8 cellular contexts compared by ENCODE assay signal in the genomic region with DNA sequence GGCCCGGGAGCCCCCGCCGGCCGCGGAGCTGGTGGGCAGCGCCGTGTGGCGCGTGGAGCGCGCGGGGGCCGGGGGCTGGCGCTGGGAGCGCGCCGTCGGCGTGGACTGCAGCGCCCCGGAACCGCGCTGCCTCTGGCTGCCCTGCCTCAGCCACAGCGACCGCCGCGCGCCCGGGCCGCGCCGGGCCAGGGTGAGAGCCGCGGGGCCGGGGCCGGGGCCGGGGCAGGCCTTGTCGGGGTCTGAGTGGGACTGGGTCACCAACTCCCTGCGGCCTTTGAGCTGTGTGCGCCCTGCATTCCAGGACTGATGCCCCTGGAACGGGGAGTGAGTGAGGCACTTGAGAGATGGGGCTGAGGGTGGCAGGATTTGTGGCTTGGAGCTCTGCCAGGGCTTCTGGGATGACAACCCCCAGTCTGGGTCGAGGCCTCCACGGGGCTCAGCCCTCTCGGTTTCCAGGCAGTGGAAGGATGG. TPM values are rescaled to one million over a fixed set of nuclear protein-coding genes. Genes with fewer than 3 reads are reported as not detected.
DNase-seq lines count a peak whose midpoint lies in the region; ATAC-seq and TF ChIP-seq lines count a peak whose summit lies in the region.

No MANE protein-coding gene starts in this region.

- H3K9me3 Mint-ChIP-seq in stimulated activated memory B cell treated with anti-CD40 and anti-IgM and Interleukin-4, amounts not matched to agents 10 μg/mL and 1 μg/mL and 100 μg/mL, for 72 hours = no peaks in the 10 kb centered on the region
- no peaks in the 10 kb centered on the region for H3K9me3 Mint-ChIP-seq in activated naive CD8-positive, alpha-beta T cell treated with anti-CD3 and anti-CD28 coated beads, Interleukin-2, amount 50 U/mL, for 24 hours

- TF ChIP-seq POLR2A in thyroid gland (IDR thresholded peaks at IDR 0.05) = no peak

- TF ChIP-seq CTCF in thyroid gland (IDR thresholded peaks at IDR 0.05) = no peak

- H3K27me3 ChIP-seq in thyroid gland = no peaks in the 10 kb centered on the region

- intact Hi-C loops in thyroid gland (cut with DNase I) = no loop called here

- no peak overlapping the region for H3K4me3 Mint-ChIP-seq in stimulated activated memory B cell treated with anti-CD40 and anti-IgM and Interleukin-4, amounts not matched to agents 10 μg/mL and 1 μg/mL and 100 μg/mL, for 72 hours
- no peak overlapping the region for H3K4me3 Mint-ChIP-seq in activated naive CD8-positive, alpha-beta T cell treated with anti-CD3 and anti-CD28 coated beads, Interleukin-2, amount 50 U/mL, for 24 hours

- peaks cover 0 to 32% of the 10 kb centered on the region in 2 donors for H3K4me1 ChIP-seq in thyroid gland

- WGBS in thyroid gland, 2 donors = 0 to 2% methylated on average over 3 to 20 of the region's 44 CpGs

- H3K36me3 Mint-ChIP-seq in stimulated activated memory B cell treated with anti-CD40 and anti-IgM and Interleukin-4, amounts not matched to agents 10 μg/mL and 1 μg/mL and 100 μg/mL, for 72 hours = no peaks in the 10 kb centered on the region
- no peaks in the 10 kb centered on the region for H3K36me3 Mint-ChIP-seq in activated naive CD8-positive, alpha-beta T cell treated with anti-CD3 and anti-CD28 coated beads, Interleukin-2, amount 50 U/mL, for 24 hours (ENCODE audit: low read depth)

- peaks cover 82% of the 10 kb centered on the region for H3K27me3 Mint-ChIP-seq in stimulated activated memory B cell treated with anti-CD40 and anti-IgM and Interleukin-4, amounts not matched to agents 10 μg/mL and 1 μg/mL and 100 μg/mL, for 72 hours
- H3K27me3 Mint-ChIP-seq in activated naive CD8-positive, alpha-beta T cell treated with anti-CD3 and anti-CD28 coated beads, Interleukin-2, amount 50 U/mL, for 24 hours = peaks cover 32% of the 10 kb centered on the region

- H3K4me1 Mint-ChIP-seq in stimulated activated memory B cell treated with anti-CD40 and anti-IgM and Interleukin-4, amounts not matched to agents 10 μg/mL and 1 μg/mL and 100 μg/mL, for 72 hours = peaks cover 13% of the 10 kb centered on the region
- peaks cover 17% of the 10 kb centered on the region for H3K4me1 Mint-ChIP-seq in activated naive CD8-positive, alpha-beta T cell treated with anti-CD3 and anti-CD28 coated beads, Interleukin-2, amount 50 U/mL, for 24 hours

- H3K9me3 ChIP-seq in thyroid gland = no peaks in the 10 kb centered on the region

- H3K36me3 ChIP-seq in thyroid gland = no peaks in the 10 kb centered on the region

- DNase-seq in NCI-H2171 treated with DMSO at 0.1 percent for 48 hours (lab: John Stamatoyannopoulos, UW) = peak; percentile 49
- DNase-seq in NCI-H2171 (lab: John Stamatoyannopoulos, UW) = no peak
- DNase-seq in thyroid gland = no peak
- DNase-seq in activated naive CD8-positive, alpha-beta T cell treated with anti-CD3 and anti-CD28 coated beads, Interleukin-2, amount 50 U/mL, for 24 hours = no peak

- no peak overlapping the region for H3K27ac Mint-ChIP-seq in stimulated activated memory B cell treated with anti-CD40 and anti-IgM and Interleukin-4, amounts not matched to agents 10 μg/mL and 1 μg/mL and 100 μg/mL, for 72 hours
- H3K27ac Mint-ChIP-seq in activated naive CD8-positive, alpha-beta T cell treated with anti-CD3 and anti-CD28 coated beads, Interleukin-2, amount 50 U/mL, for 24 hours = no peak overlapping the region

- ATAC-seq in HG03565 (IDR thresholded peaks at IDR 0.05; ENCODE audit: unreplicated experiment) = no peak
- no peak for ATAC-seq in stimulated activated memory B cell treated with anti-CD40 and anti-IgM and Interleukin-4, amounts not matched to agents 10 μg/mL and 1 μg/mL and 100 μg/mL, for 72 hours
- no peak for ATAC-seq in activated naive CD8-positive, alpha-beta T cell treated with anti-CD3 and anti-CD28 coated beads, Interleukin-2, amount 50 U/mL, for 24 hours

- peak overlapping the region; percentile 89 for H3K27ac ChIP-seq in angular gyrus (ENCODE audit: low read depth, low read length)
- peak overlapping the region in 2 of 3 donors; percentile 38 to 61 for H3K27ac ChIP-seq in thyroid gland

- H3K4me3 ChIP-seq in iPS-11a (ENCODE audit: low read depth, low read length) (peak overlapping the region; percentile 46), thyroid gland (replicated peaks in 1 of 3) (no peak overlapping the region)

RNA-seq across cellular contexts. Expression of a gene that starts 25.7 kb away (rescaled TPM):
- 10 to 100 TPM; 13.0 to 40.8 (median 24.6) TPM for total RNA-seq in thyroid gland
